8 cellular contexts compared by ENCODE assay signal in the genomic region with DNA sequence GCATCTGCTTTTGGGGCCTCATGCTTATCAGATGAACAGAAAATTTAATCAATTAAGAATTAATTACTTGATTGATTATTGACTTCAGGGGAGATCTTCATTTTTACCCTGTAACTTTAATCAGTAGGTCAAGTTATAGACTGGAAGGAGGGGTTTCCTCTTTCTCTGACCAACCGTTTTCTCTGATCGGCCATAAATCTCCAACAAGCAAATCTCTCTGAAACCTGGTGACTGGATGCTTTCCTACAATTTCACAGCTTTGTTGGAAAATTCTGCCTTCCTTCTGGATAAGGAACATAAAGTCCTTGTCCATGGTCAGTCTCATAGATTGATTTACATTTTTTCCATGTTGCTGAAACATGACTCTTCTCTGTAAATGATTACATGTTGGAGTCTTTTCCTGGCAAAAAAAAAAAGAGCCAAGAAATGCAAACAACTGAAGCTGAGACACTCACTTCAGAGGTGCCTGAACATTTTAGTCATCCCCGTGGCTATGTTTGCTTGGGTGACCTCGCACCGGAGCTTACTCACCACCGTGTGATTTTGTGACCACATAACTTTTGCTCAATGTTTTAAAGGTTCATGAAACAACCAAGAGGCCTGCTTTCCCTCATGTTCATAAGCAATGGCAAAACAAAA. TPM values are rescaled to one million over a fixed set of nuclear protein-coding genes. Genes with fewer than 3 reads are reported as not detected.
DNase-seq lines count a peak whose midpoint lies in the region; ATAC-seq, FAIRE-seq and TF ChIP-seq lines count a peak whose summit lies in the region.

No MANE protein-coding gene starts in this region.

- peak; percentile 68 for DNase-seq in activated CD8-positive, alpha-beta memory T cell treated with anti-CD3 and anti-CD28 coated beads for 24 hours
- DNase-seq in activated CD8-positive, alpha-beta memory T cell treated with anti-CD3 and anti-CD28 coated beads, Interleukin-2, amount 50 U/mL, for 48 hours: no peak
- DNase-seq in activated T-cell treated with anti-CD3 and anti-CD28 coated beads, Interleukin-2, amount 50 U/mL, for 24 hours: no peak
- DNase-seq in kidney (peak; percentile 76), medulla oblongata (ENCODE audit: extremely low spot score) (no peak), COR-L47 (lab: John Stamatoyannopoulos, UW) (no peak)

- ATAC-seq in HG03439 (IDR thresholded peaks at IDR 0.05; ENCODE audit: unreplicated experiment): peak; percentile 80
- ATAC-seq in GM21515 (IDR thresholded peaks at IDR 0.05; ENCODE audit: unreplicated experiment): no peak

- no peak overlapping the region for H3K27ac ChIP-seq in kidney (ENCODE audit: low read depth in 2 of 2, low read length in 2 of 2)

- H3K4me1 Mint-ChIP-seq in activated T-cell treated with anti-CD3 and anti-CD28 coated beads, Interleukin-2, amount 50 U/mL, for 24 hours (ENCODE audit: low read depth): peaks cover 36% of the 10 kb centered on the region

- H3K4me1 ChIP-seq in kidney (ENCODE audit: control insufficient read depth in 1 of 2, insufficient read depth in 1 of 2, low read depth in 1 of 2, low read length in 2 of 2): no peaks in the 10 kb centered on the region

- peaks cover 0 to 6% of the 10 kb centered on the region in 2 donors for H3K9me3 ChIP-seq in kidney (ENCODE audit: control insufficient read depth in 1 of 2, low read length in 2 of 2)

- H3K27me3 Mint-ChIP-seq in activated T-cell treated with anti-CD3 and anti-CD28 coated beads, Interleukin-2, amount 50 U/mL, for 24 hours: no peaks in the 10 kb centered on the region

- no peaks in the 10 kb centered on the region for H3K36me3 Mint-ChIP-seq in activated T-cell treated with anti-CD3 and anti-CD28 coated beads, Interleukin-2, amount 50 U/mL, for 24 hours (ENCODE audit: low read depth)

- no peak overlapping the region for H3K4me3 Mint-ChIP-seq in activated T-cell treated with anti-CD3 and anti-CD28 coated beads, Interleukin-2, amount 50 U/mL, for 24 hours

- intact Hi-C loops in kidney (cut with DNase I): no loop called here

- H3K9me3 Mint-ChIP-seq in activated T-cell treated with anti-CD3 and anti-CD28 coated beads, Interleukin-2, amount 50 U/mL, for 24 hours: peaks cover 3% of the 10 kb centered on the region

- TF ChIP-seq CTCF in kidney (IDR thresholded peaks at IDR 0.05; ENCODE audit: borderline replicate concordance, extremely low read depth, insufficient read depth): no peak

- no peak overlapping the region for H3K4me3 ChIP-seq in kidney (ENCODE audit: low read length in 2 of 2)

- no peak overlapping the region for H3K9ac ChIP-seq in kidney (ENCODE audit: low read length in 2 of 2)

- peak; percentile 51 for FAIRE-seq in kidney (lab: Jason Lieb, UNC)

- peak overlapping the region; percentile 89 for H3K27ac Mint-ChIP-seq in activated T-cell treated with anti-CD3 and anti-CD28 coated beads, Interleukin-2, amount 50 U/mL, for 24 hours

- H3K36me3 ChIP-seq in kidney (ENCODE audit: control insufficient read depth in 1 of 2, insufficient read depth in 2 of 2, low read length in 2 of 2): no peaks in the 10 kb centered on the region

RNA-seq across cellular contexts. Expression of gene IRF4, which starts 31.0 kb away (rescaled TPM):
- 23.7 TPM for total RNA-seq in kidney
- not detected for polyA plus RNA-seq in kidney (ENCODE audit: insufficient read depth, low read depth, low replicate concordance)

Comparison
In these comparisons a context has a peak if more than half of its experiments do, and no peak if none do; other contexts are left out.
1. DNase-seq: peak in activated CD8-positive, alpha-beta memory T cell treated with anti-CD3 and anti-CD28 coated beads for 24 hours (single experiment) and kidney (single experiment); none in activated CD8-positive, alpha-beta memory T cell treated with anti-CD3 and anti-CD28 coated beads, Interleukin-2, amount 50 U/mL, for 48 hours (single experiment), activated T-cell treated with anti-CD3 and anti-CD28 coated beads, Interleukin-2, amount 50 U/mL, for 24 hours (single experiment), medulla oblongata (single experiment) and COR-L47 (single experiment).